29 cellular contexts compared by ENCODE assay signal in genomic region chr16:79009911-79010310, GRCh38.
DNase-seq lines count a peak whose midpoint lies in the region; ATAC-seq, FAIRE-seq and TF ChIP-seq lines count a peak whose summit lies in the region.
"Had no signal": no experiment of that assay in that cellular context is flagged by ENCODE, and none has a peak within 500 bp of the region (broad histone marks: within the 10 kb centered on the region; RNA-seq: fewer than 3 reads in every experiment).

No MANE protein-coding gene starts in this region.

- TF ChIP-seq CTCF in MM.1S (IDR thresholded peaks at IDR 0.05; ENCODE audit: low read length): no peak

- H3K4me1 ChIP-seq in MM.1S (ENCODE audit: low read length): peaks cover 39% of the 10 kb centered on the region
- H3K4me1 ChIP-seq: Caco-2, lower lobe of right lung, prostate gland, SJSA1, tibial artery, vagina had no signal

- peak overlapping the region; percentile 99 for H3K27ac ChIP-seq in MM.1S (ENCODE audit: low read length)
- H3K27ac ChIP-seq: brain microvascular endothelial cell, GM23248, lower lobe of right lung, prostate gland, SJSA1, tibial artery, vagina, VCaP had no signal

- H3K9me3 ChIP-seq in MM.1S (replicated peaks; ENCODE audit: insufficient read depth, low read length): no peaks in the 10 kb centered on the region
- H3K9me3 ChIP-seq: Caco-2, lower lobe of right lung, prostate gland, tibial artery, vagina had no signal

- ATAC-seq in HG02588 (IDR thresholded peaks at IDR 0.05; ENCODE audit: unreplicated experiment) (no peak), GM19463 (IDR thresholded peaks at IDR 0.05; ENCODE audit: unreplicated experiment) (no peak)
- ATAC-seq: lower lobe of right lung, natural killer cell, sciatic nerve had no signal

- peaks cover 20% of the 10 kb centered on the region for H3F3A ChIP-seq in MM.1S (ENCODE audit: insufficient read depth, low read length)

- no peaks in the 10 kb centered on the region for H3K79me2 ChIP-seq in MM.1S (ENCODE audit: low read length)

- H3K36me3 ChIP-seq in MM.1S (replicated peaks; ENCODE audit: insufficient read depth, low read length): no peaks in the 10 kb centered on the region
- H3K36me3 ChIP-seq: brain microvascular endothelial cell, lower lobe of right lung, prostate gland, SJSA1, tibial artery, vagina had no signal

- H2AFZ ChIP-seq in MM.1S (ENCODE audit: low read length): no peak overlapping the region
- H2AFZ ChIP-seq: GM23248 had no signal

- no peak overlapping the region for H3K9ac ChIP-seq in MM.1S (ENCODE audit: low read length)
- H3K9ac ChIP-seq: GM23248 had no signal

- no peaks in the 10 kb centered on the region for H4K20me1 ChIP-seq in MM.1S (ENCODE audit: insufficient read depth, low read length)

- DNase-seq in COLO668 (lab: John Stamatoyannopoulos, UW; ENCODE audit: unreplicated experiment) (peak; percentile 40), MM.1S (no peak), NCI-H2171 treated with DMSO at 0.1 percent for 48 hours (lab: John Stamatoyannopoulos, UW) (peak; percentile 99), kidney glomerular epithelial cell (lab: John Stamatoyannopoulos, UW) (no peak)
- DNase-seq: activated CD4-positive, alpha-beta T cell treated with anti-CD3 and anti-CD28 coated beads for 4 hours; amniotic stem cell; brain microvascular endothelial cell; C1 segment of cervical spinal cord; Caco-2; GM23248; IMR-90; lower lobe of right lung; natural killer cell; NCI-H2081; NCI-H82; occipital lobe; stimulated activated CD4-positive, alpha-beta T cell treated with anti-CD3 and anti-CD28 coated beads, Interleukin-2, amount 100 ng/mL, for 48 hours; T1000; tibial artery had no signal

- H3K9me2 ChIP-seq in MM.1S (replicated peaks; ENCODE audit: insufficient read depth, low read length): no peaks in the 10 kb centered on the region

- peak; percentile 66 for FAIRE-seq in islet of Langerhans (lab: Jason Lieb, UNC)
- FAIRE-seq: endothelial cell of umbilical vein, frontal cortex had no signal

- H3K4me2 ChIP-seq in MM.1S (ENCODE audit: low read depth, low read length): peak overlapping the region; percentile 18; the same call in 1 of the 2 replicates

- no peaks in the 10 kb centered on the region for H3K27me3 ChIP-seq in MM.1S (replicated peaks; ENCODE audit: insufficient read depth, low read length)
- H3K27me3 ChIP-seq: brain microvascular endothelial cell, SJSA1, tibial artery, vagina had no signal

- H3K4me3 ChIP-seq in MM.1S (ENCODE audit: low read length): no peak overlapping the region
- H3K4me3 ChIP-seq: GM23248, lower lobe of right lung, prostate gland, SJSA1, tibial artery, vagina had no signal

Comparison
In these comparisons a context has a peak if more than half of its experiments do, and no peak if none do; other contexts are left out.
1. DNase-seq: peak in COLO668 (single experiment) and NCI-H2171 treated with DMSO at 0.1 percent for 48 hours (single experiment); none in MM.1S (single experiment) and kidney glomerular epithelial cell (single experiment).